Comparison of ENCODE assay signal across 6 cellular contexts in the genomic region with DNA sequence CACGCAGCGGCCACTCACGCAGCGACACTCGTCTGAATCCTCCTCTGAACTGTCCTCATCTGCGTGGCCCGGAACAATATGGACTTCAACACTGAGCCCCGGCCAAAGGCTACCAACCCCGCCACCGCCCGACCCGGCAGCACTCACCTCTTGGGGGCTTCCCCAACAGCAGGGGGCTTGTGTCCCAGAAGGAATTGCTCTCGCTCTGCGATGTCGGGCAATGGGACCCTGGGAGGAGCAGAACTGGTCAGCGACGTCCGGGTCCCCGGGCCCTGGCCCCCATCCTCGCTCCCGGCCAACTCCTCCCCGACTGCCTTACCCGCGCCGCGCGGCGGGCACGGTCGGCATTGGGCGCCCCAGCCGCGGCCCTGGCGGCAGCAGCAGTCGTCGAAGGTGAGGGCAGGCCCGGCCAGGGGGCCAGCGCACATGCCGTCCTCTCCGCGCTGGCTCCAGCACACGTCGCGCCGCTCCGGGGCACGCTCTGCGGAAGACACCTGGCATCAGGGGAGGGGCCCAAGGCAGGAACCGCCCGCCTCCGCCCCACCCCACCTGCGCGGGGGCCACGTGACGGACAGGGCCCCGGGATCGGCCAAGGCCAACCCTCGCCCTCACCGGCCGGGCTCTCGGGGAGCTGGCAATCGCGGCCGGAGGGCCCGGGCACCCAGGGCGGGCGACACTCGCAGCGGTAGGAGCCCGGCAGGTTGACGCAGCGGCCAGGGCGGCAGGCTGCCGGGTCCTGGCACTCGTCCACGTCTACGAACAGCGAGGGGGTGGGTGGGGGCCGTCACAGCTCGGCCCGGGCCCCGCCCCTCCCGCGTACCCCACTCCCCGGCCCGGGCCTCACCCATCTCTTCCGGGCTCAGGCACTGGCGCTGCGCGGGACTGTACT. TPM values are rescaled to one million over a fixed set of nuclear protein-coding genes. Genes with fewer than 3 reads are reported as not detected.
DNase-seq lines count a peak whose midpoint lies in the region; ATAC-seq and TF ChIP-seq lines count a peak whose summit lies in the region.

No MANE protein-coding gene starts in this region.

- peak; percentile 82 for DNase-seq in HPDE6-E6E7 (ENCODE audit: extremely low spot score)
- peak; percentile 78 for DNase-seq in coronary artery (ENCODE audit: low spot score)
- DNase-seq in psoas muscle = no peak
- DNase-seq in NCI-H187 treated with DMSO at 0.1 percent for 48 hours (lab: John Stamatoyannopoulos, UW) = no peak
- DNase-seq in ecto neural progenitor cell (ENCODE audit: low spot score) = no peak

- H3K27ac ChIP-seq in coronary artery (peak overlapping the region; percentile 64 to 93), psoas muscle (peak overlapping the region; percentile 84)

- ATAC-seq in GM19452 (IDR thresholded peaks at IDR 0.05; ENCODE audit: unreplicated experiment) (peak; percentile 50), psoas muscle (peak in 1 of 4 donors; percentile 15)

- H3K9me3 ChIP-seq in psoas muscle = no peaks in the 10 kb centered on the region

- H3K27me3 ChIP-seq in psoas muscle (ENCODE audit: insufficient read depth in 3 of 3, low read length in 2 of 3) = no peaks in the 10 kb centered on the region

- peaks cover 16% of the 10 kb centered on the region for H3K4me1 ChIP-seq in psoas muscle

- H3K36me3 ChIP-seq in psoas muscle (ENCODE audit: insufficient read depth in 1 of 2, low read depth in 1 of 2) = peaks cover 0 to 68% of the 10 kb centered on the region in 2 donors

- intact Hi-C loops in psoas muscle (cut with DNase I) = loop anchor here in 1 of 2 donors (2.0 to 5.0 kb wide), 2 partner anchors 53 to 113 kb away; no protein-coding TSS in a partner anchor

- WGBS in psoas muscle, 3 donors = 47 to 49% (median 48%) methylated on average over 81 to 90 of the region's 90 CpGs

- H3K4me3 ChIP-seq in coronary artery (peak overlapping the region; percentile 80), psoas muscle (peak overlapping the region; percentile 65)

- TF ChIP-seq CTCF in coronary artery (IDR thresholded peaks at IDR 0.05) = peak; percentile 44
- TF ChIP-seq CTCF in psoas muscle (IDR thresholded peaks at IDR 0.05) = no peak

RNA-seq across cellular contexts. Expression of gene SCYL1, which starts 14.8 kb away (rescaled TPM):
- 100 to 1,000 TPM in 1 of 4 donors, 10 to 100 TPM in 3; 77.8 to 106 (median 92.6) TPM for total RNA-seq in psoas muscle
- polyA plus RNA-seq in psoas muscle = 10 to 100 TPM; 66.9 to 87.4 (median 79.4) TPM

RNA-seq across cellular contexts. Expression of gene LTBP3, which starts 18.5 kb away (rescaled TPM):
- 10 to 100 TPM; 27.9 to 82.3 (median 51.4) TPM for total RNA-seq in psoas muscle
- polyA plus RNA-seq in psoas muscle = 10 to 100 TPM; 12.7 to 19.2 (median 17.2) TPM

RNA-seq across cellular contexts. Expression of gene ZNRD2, which starts 30.6 kb away (rescaled TPM):
- total RNA-seq in psoas muscle = 10 to 100 TPM; 31.6 to 43.5 (median 38.0) TPM
- polyA plus RNA-seq in psoas muscle = 100 to 1,000 TPM in 1 of 3 donors, 10 to 100 TPM in 2; 58.8 to 118 (median 94.2) TPM

RNA-seq across cellular contexts. Expression of gene FAM89B, which starts 32.7 kb away (rescaled TPM):
- total RNA-seq in psoas muscle = 100 to 1,000 TPM in 1 of 4 donors, 10 to 100 TPM in 3; 59.0 to 110 (median 66.9) TPM
- 100 to 1,000 TPM in 1 of 3 donors, 10 to 100 TPM in 2; 66.9 to 112 (median 67.4) TPM for polyA plus RNA-seq in psoas muscle

RNA-seq across cellular contexts. Expression of gene EHBP1L1, which starts 36.2 kb away (rescaled TPM):
- total RNA-seq in psoas muscle = 100 to 1,000 TPM; 208 to 345 (median 282) TPM
- polyA plus RNA-seq in psoas muscle = 100 to 1,000 TPM; 114 to 177 (median 170) TPM

Comparison
In these comparisons a context has a peak if more than half of its experiments do, and no peak if none do; other contexts are left out.
1. DNase-seq: peak in HPDE6-E6E7 (single experiment) and coronary artery (single experiment); none in psoas muscle (0 of 2), NCI-H187 treated with DMSO at 0.1 percent for 48 hours (single experiment) and ecto neural progenitor cell (single experiment).